In genomic region chr1:32703479-32704291, GRCh38 we compare ENCODE assay signal across 9 cellular contexts. TPM values are rescaled to one million over a fixed set of nuclear protein-coding genes. Genes with fewer than 3 reads are reported as not detected.
DNase-seq lines count a peak whose midpoint lies in the region; ATAC-seq and TF ChIP-seq lines count a peak whose summit lies in the region.
"Had no signal": no experiment of that assay in that cellular context is flagged by ENCODE, and none has a peak within 500 bp of the region (broad histone marks: within the 10 kb centered on the region; RNA-seq: fewer than 3 reads in every experiment).

No MANE protein-coding gene starts in this region.

- peak overlapping the region; percentile 39 for H3K27ac ChIP-seq in RWPE2 (ENCODE audit: poor library complexity, severe bottlenecking)
- H3K27ac ChIP-seq: neutrophil had no signal

- no peaks in the 10 kb centered on the region for H3K9me3 ChIP-seq in RWPE2 (ENCODE audit: severe bottlenecking)
- H3K9me3 ChIP-seq: neutrophil had no signal

- H3K27me3 ChIP-seq in RWPE2 (ENCODE audit: insufficient read depth, poor library complexity, severe bottlenecking) = no peaks in the 10 kb centered on the region

- TF ChIP-seq CTCF in RWPE2 (IDR thresholded peaks at IDR 0.05; ENCODE audit: poor library complexity, severe bottlenecking) (no peak), fibroblast of mammary gland (conservative IDR thresholded peaks at IDR 0.05; ENCODE audit: control insufficient read depth, insufficient read depth, low read depth, low read length) (no peak), omental fat pad (IDR thresholded peaks at IDR 0.05) (no peak)

- in situ Hi-C loops in Caki2 (cut with HindIII; ENCODE audit: low pct_unique_long_range_greater_than_20kb, low sequenced_read_pairs) = no loop called here

- ATAC-seq in RWPE2 (ENCODE audit: low read depth) (peak; percentile 50), omental fat pad (ENCODE audit: low FRiP score) (peak; percentile 63), GM18870 (IDR thresholded peaks at IDR 0.05; ENCODE audit: unreplicated experiment) (no peak), GM19328 (IDR thresholded peaks at IDR 0.05; ENCODE audit: unreplicated experiment) (no peak)

- H3K4me1 ChIP-seq in RWPE2 (ENCODE audit: insufficient read depth, poor library complexity, severe bottlenecking) = peaks cover 10% of the 10 kb centered on the region

- no peaks in the 10 kb centered on the region for H3K36me3 ChIP-seq in RWPE2 (ENCODE audit: low read depth)
- H3K36me3 ChIP-seq: neutrophil had no signal

- H3K4me3 ChIP-seq in RWPE2 (ENCODE audit: severe bottlenecking) (peak overlapping the region; percentile 56), fibroblast of mammary gland (ENCODE audit: control insufficient read depth, low read depth, low read length) (peak overlapping the region; percentile 63)

- DNase-seq in Caki2 (ENCODE audit: low read depth) (peak; percentile 29), RWPE2 (ENCODE audit: low spot score) (no peak), fibroblast of mammary gland (ENCODE audit: low read depth) (peak; percentile 93), omental fat pad (ENCODE audit: low spot score) (no peak), Kasumi-1 (lab: John Stamatoyannopoulos, UW) (no peak), DMS79 treated with DMSO at 0.1 percent for 48 hours (lab: John Stamatoyannopoulos, UW) (no peak)

RNA-seq across cellular contexts. Expression of gene SYNC, which starts 1.1 kb away (rescaled TPM):
- total RNA-seq in Caki2 (2014; rRNA removed; shearing (Covaris generic); ENCODE audit: low replicate concordance) = 0.75 and 0.84 TPM in 2 replicates
- total RNA-seq in omental fat pad = 10 to 100 TPM; 14.8 to 27.4 (median 22.1) TPM

RNA-seq across cellular contexts. Expression of gene RBBP4, which starts 52.7 kb away (rescaled TPM):
- total RNA-seq in Caki2 (2014; rRNA removed; shearing (Covaris generic); ENCODE audit: low replicate concordance) = 136 and 158 TPM in 2 replicates
- 100 to 1,000 TPM in 1 of 4 donors, 10 to 100 TPM in 3; 85.4 to 113 (median 93.2) TPM for total RNA-seq in omental fat pad

RNA-seq across cellular contexts. Expression of gene ZBTB8OS, which starts 53.3 kb away (rescaled TPM):
- total RNA-seq in Caki2 (2014; rRNA removed; shearing (Covaris generic); ENCODE audit: low replicate concordance) = 30.1 and 144 TPM in 2 replicates
- 10 to 100 TPM; 12.5 to 36.7 (median 23.3) TPM for total RNA-seq in omental fat pad

Comparison
In these comparisons a context has a peak if more than half of its experiments do, and no peak if none do; other contexts are left out.
1. DNase-seq: peak in Caki2 (single experiment) and fibroblast of mammary gland (single experiment); none in RWPE2 (single experiment), omental fat pad (single experiment), Kasumi-1 (0 of 2) and DMS79 treated with DMSO at 0.1 percent for 48 hours (single experiment).
2. ATAC-seq: peak in RWPE2 (single experiment) and omental fat pad (single experiment); none in GM18870 (single experiment) and GM19328 (single experiment).